In genomic region chrX:131010186-131010585, GRCh38 we compare ENCODE assay signal across 1 cellular context.
TF ChIP-seq lines count a peak whose summit lies in the region.

No MANE protein-coding gene starts in this region.

TF ChIP-seq in HEK293, 187 proteins besides CTCF, POLR2A, EP300 and RAD21 (continued from another document):
- TF ChIP-seq WT1 (tag by site-specific recombination; IDR thresholded peaks at IDR 0.05) (no peak), ZNF239 (tag by site-specific recombination; IDR thresholded peaks at IDR 0.05) (no peak), ZNF221 (tag by site-specific recombination; IDR thresholded peaks at IDR 0.05; ENCODE audit: borderline replicate concordance) (no peak)
- TF ChIP-seq, protein P1, sequence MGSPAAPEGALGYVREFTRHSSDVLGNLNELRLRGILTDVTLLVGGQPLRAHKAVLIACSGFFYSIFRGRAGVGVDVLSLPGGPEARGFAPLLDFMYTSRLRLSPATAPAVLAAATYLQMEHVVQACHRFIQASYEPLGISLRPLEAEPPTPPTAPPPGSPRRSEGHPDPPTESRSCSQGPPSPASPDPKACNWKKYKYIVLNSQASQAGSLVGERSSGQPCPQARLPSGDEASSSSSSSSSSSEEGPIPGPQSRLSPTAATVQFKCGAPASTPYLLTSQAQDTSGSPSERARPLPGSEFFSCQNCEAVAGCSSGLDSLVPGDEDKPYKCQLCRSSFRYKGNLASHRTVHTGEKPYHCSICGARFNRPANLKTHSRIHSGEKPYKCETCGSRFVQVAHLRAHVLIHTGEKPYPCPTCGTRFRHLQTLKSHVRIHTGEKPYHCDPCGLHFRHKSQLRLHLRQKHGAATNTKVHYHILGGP (tag by site-specific recombination; IDR thresholded peaks at IDR 0.05): no peak
